ENCODE assay signal across 12 cellular contexts in genomic region chr2:148603562-148603920, GRCh38. TPM values are rescaled to one million over a fixed set of nuclear protein-coding genes. Genes with fewer than 3 reads are reported as not detected.
DNase-seq lines count a peak whose midpoint lies in the region; ATAC-seq and TF ChIP-seq lines count a peak whose summit lies in the region.
"Had no signal": no experiment of that assay in that cellular context is flagged by ENCODE, and none has a peak within 500 bp of the region (broad histone marks: within the 10 kb centered on the region; RNA-seq: fewer than 3 reads in every experiment).

No MANE protein-coding gene starts in this region.

- no peaks in the 10 kb centered on the region for H3K79me2 ChIP-seq in mammary epithelial cell (ENCODE audit: insufficient read depth, low read length)

- no peak overlapping the region for H3K27ac ChIP-seq in mammary epithelial cell (ENCODE audit: insufficient read depth, low read depth, low read length)
- H3K27ac ChIP-seq: RWPE1, skin epidermis had no signal

- in situ Hi-C loops in mammary epithelial cell (cut with MboI; ENCODE audit: low sequenced_read_pairs in 2 of 2), result no loop called here

- H3K9ac ChIP-seq in mammary epithelial cell (ENCODE audit: insufficient read depth, low read length), result no peak overlapping the region

- H3K4me2 ChIP-seq in mammary epithelial cell (ENCODE audit: insufficient read depth, low read depth, low read length), result no peak overlapping the region

- H3K9me3 ChIP-seq in mammary epithelial cell (replicated peaks; ENCODE audit: insufficient read depth, low read length), result peaks cover 3% of the 10 kb centered on the region

- TF ChIP-seq CTCF in GM12864 (IDR thresholded peaks at IDR 0.05; ENCODE audit: low read depth, low read length, missing control alignments), result no peak
- no peak for TF ChIP-seq CTCF in mammary epithelial cell (conservative IDR thresholded peaks at IDR 0.05 in 1 of 2, IDR thresholded peaks at IDR 0.05 in 1 of 2; ENCODE audit: extremely low read depth in 1 of 2, insufficient read depth in 1 of 2, low read depth in 1 of 2, low read length in 2 of 2)

- H4K20me1 ChIP-seq in mammary epithelial cell (ENCODE audit: insufficient read depth, low read length), result no peaks in the 10 kb centered on the region

- WGBS in mammary epithelial cell (ENCODE audit: low coverage, missing lambda C conversion rate), result 39% methylated on average over 3 of the region's 3 CpGs

- CTCF ChIA-PET in mammary epithelial cell (lab: Charles Lee; ENCODE audit: low non-redundant PET), result no interaction called here

- DNase-seq in GM12864 (ENCODE audit: low read depth) (peak; percentile 68), cardiac septum (ENCODE audit: low spot score) (no peak), NCI-H69 (lab: John Stamatoyannopoulos, UW) (no peak), NCI-H187 (lab: John Stamatoyannopoulos, UW) (no peak), mammary epithelial cell (no peak)
- DNase-seq: central memory CD4-positive, alpha-beta T cell; HCEC 1CT had no signal

- no peaks in the 10 kb centered on the region for H3K4me1 ChIP-seq in mammary epithelial cell (ENCODE audit: insufficient read depth, low read length)

- no TSS peak for BruUV-seq in mammary epithelial cell (replicated peaks; lab: Mats Ljungman, UMichigan)

- no peak overlapping the region for H2AFZ ChIP-seq in mammary epithelial cell (ENCODE audit: low read depth, low read length)

- H3K27me3 ChIP-seq in mammary epithelial cell (ENCODE audit: insufficient read depth, low read length), result peaks cover 2% of the 10 kb centered on the region

- H3K4me3 ChIP-seq in GM12864 (ENCODE audit: low read depth, low read length), result no peak overlapping the region
- H3K4me3 ChIP-seq in mammary epithelial cell (replicated peaks in 1 of 3; ENCODE audit: insufficient read depth in 1 of 3, low read depth in 2 of 3, low read length in 3 of 3), result no peak overlapping the region
- H3K4me3 ChIP-seq: skin epidermis had no signal

- dilution Hi-C loops in mammary epithelial cell (cut with HindIII; ENCODE audit: low sequenced_read_pairs), result no loop called here

- intact Hi-C loops in cardiac septum (cut with DNase I) (no loop called here), mammary epithelial cell (cut with micrococcal nuclease) (no loop called here)

- no peaks in the 10 kb centered on the region for H3K36me3 ChIP-seq in mammary epithelial cell (ENCODE audit: insufficient read depth, low read length)

- ATAC-seq in GM19023 (IDR thresholded peaks at IDR 0.05; ENCODE audit: unreplicated experiment), result peak; percentile 99
- peak; percentile 98 for ATAC-seq in HG02623 (IDR thresholded peaks at IDR 0.05; ENCODE audit: unreplicated experiment)
- peak; percentile 97 for ATAC-seq in HG03469 (IDR thresholded peaks at IDR 0.05; ENCODE audit: unreplicated experiment)

RNA-seq across cellular contexts. Expression of gene EPC2, which starts 41.0 kb away (rescaled TPM):
- total RNA-seq in cardiac septum (27.5 TPM), mammary epithelial cell (10 to 100 TPM; 17.3 to 20.6 TPM)
- 7.3 TPM for polyA plus RNA-seq in mammary epithelial cell
- 8.3 TPM for polyA minus RNA-seq in mammary epithelial cell
